In genomic region chr3:180264479-180264878, GRCh38 we compare ENCODE assay signal across 2 cellular contexts.
A peak's percentile ranks its signal among the peaks of the same experiment; 100 is the strongest.
TF ChIP-seq lines count a peak whose summit lies in the region.

No MANE protein-coding gene starts in this region.

TF ChIP-seq in K562, 482 proteins besides CTCF, POLR2A, EP300 and RAD21 (continued from another document):
- TF ChIP-seq CUX1 (CRISPR knock-in tag; IDR thresholded peaks at IDR 0.05), result no peak
- no peak for TF ChIP-seq SNRNP70 (optimal IDR thresholded peaks at IDR 0.05; ENCODE audit: low read depth, low read length)
- no peak for TF ChIP-seq POLR2AphosphoS2 (IDR thresholded peaks at IDR 0.05; ENCODE audit: low read length)
- no peak for TF ChIP-seq OTX1 (CRISPR knock-in tag; IDR thresholded peaks at IDR 0.05)
- TF ChIP-seq KLF1 (tag; IDR thresholded peaks at IDR 0.05), result no peak
- TF ChIP-seq ZNF121 (CRISPR knock-in tag; conservative IDR thresholded peaks at IDR 0.05), result no peak
- no peak for TF ChIP-seq RBM22 (IDR thresholded peaks at IDR 0.05; ENCODE audit: low read depth, low read length, poor library complexity, severe bottlenecking)
- peak; percentile 49 for TF ChIP-seq C11orf30 (IDR thresholded peaks at IDR 0.05; ENCODE audit: low read depth)
- TF ChIP-seq MAFK (IDR thresholded peaks at IDR 0.05; ENCODE audit: low read length), result peak; percentile 87
- TF ChIP-seq TRIM24 (IDR thresholded peaks at IDR 0.05), result no peak
- TF ChIP-seq MAFF (IDR thresholded peaks at IDR 0.05; ENCODE audit: low read length), result peak; percentile 85
- TF ChIP-seq ZNF830 (CRISPR knock-in tag; IDR thresholded peaks at IDR 0.05), result no peak
- TF ChIP-seq E2F3 (CRISPR knock-in tag; IDR thresholded peaks at IDR 0.05), result no peak
- no peak for TF ChIP-seq ZNF668 (CRISPR knock-in tag; IDR thresholded peaks at IDR 0.05)
- TF ChIP-seq ILK (tag; IDR thresholded peaks at IDR 0.05; ENCODE audit: borderline replicate concordance, low read depth), result no peak
- TF ChIP-seq KAT2B (IDR thresholded peaks at IDR 0.05; ENCODE audit: low read depth, low read length), result no peak
- no peak for TF ChIP-seq ZNF75A (CRISPR knock-in tag; IDR thresholded peaks at IDR 0.05)
- TF ChIP-seq SRSF9 (IDR thresholded peaks at IDR 0.05; ENCODE audit: borderline replicate concordance, low read depth, low read length), result no peak
- no peak for TF ChIP-seq HEY1 (CRISPR knock-in tag; IDR thresholded peaks at IDR 0.05; ENCODE audit: borderline replicate concordance)
- TF ChIP-seq ZNF316 (IDR thresholded peaks at IDR 0.05), result peak; percentile 69
- TF ChIP-seq SP1 (CRISPR knock-in tag; IDR thresholded peaks at IDR 0.05), result no peak
- no peak for TF ChIP-seq TCF15 (CRISPR knock-in tag; IDR thresholded peaks at IDR 0.05)
- peak; percentile 62 for TF ChIP-seq MAFG (tag; conservative IDR thresholded peaks at IDR 0.05)

TF ChIP-seq in GM23338, 12 proteins besides CTCF, POLR2A, EP300 and RAD21 (continued from another document):
- TF ChIP-seq ZNF462 (CRISPR knock-in tag; IDR thresholded peaks at IDR 0.05) (no peak), ETS1 (IDR thresholded peaks at IDR 0.05) (no peak)
